In the genomic region with DNA sequence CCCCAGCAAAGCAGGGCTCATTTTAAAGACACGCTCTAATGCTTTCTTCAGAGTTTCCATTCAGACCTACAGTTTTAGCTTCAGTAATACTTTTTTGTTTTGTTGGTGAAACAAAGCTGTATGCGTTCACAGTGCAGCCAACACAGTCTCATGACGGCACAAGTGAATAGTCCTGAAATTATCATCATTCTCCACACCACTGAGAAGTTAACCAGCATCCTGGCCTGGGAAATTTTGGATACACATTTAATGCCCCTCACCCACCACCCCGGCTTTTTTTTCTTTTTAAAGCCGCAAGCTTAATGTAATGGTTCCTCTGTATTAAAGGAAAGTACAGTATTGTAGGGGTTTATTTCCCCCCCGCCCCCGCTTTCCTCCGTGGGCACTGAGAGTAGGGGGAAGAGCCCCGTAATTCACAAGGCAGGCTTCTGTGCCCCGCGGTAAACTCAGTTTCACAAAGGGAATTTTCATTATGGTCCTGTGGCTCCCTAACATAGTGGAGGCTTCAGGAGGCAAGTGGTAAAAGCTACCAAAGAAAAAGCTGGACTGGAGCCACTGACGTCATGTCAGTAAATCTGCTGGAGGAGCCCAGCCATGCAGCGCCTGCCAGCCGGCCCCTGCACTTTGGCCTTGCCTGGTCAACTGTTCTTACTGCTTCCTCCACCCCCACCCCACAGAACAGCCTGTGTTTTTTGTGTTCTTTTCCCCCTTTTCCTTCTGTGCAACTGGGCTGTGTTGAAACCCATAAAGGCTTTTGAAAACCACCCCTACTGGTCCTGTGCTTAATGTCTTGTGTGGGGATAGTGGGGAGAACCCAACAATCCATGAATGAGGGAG, we compare ENCODE assay signal across 8 cellular contexts. TPM values are rescaled to one million over a fixed set of nuclear protein-coding genes. Genes with fewer than 3 reads are reported as not detected.
DNase-seq lines count a peak whose midpoint lies in the region; ATAC-seq and TF ChIP-seq lines count a peak whose summit lies in the region.

No MANE protein-coding gene starts in this region.

- H3K9me3 Mint-ChIP-seq in immature natural killer cell: peaks cover 0 to 8% (median 0%) of the 10 kb centered on the region in 6 donors
- H3K9me3 Mint-ChIP-seq in activated CD8-positive, alpha-beta memory T cell treated with anti-CD3 and anti-CD28 coated beads, Interleukin-2, amount 10 ng/mL, durations not matched to agents 7 days and 5 days (ENCODE audit: low read depth): no peaks in the 10 kb centered on the region

- H3K4me3 ChIP-seq in right atrium auricular region: peak overlapping the region in 1 of 2 donors; percentile 27

- H3K27ac ChIP-seq in right atrium auricular region: peak overlapping the region; percentile 91 to 95

- no peak overlapping the region for H3K27ac Mint-ChIP-seq in immature natural killer cell
- no peak overlapping the region for H3K27ac Mint-ChIP-seq in activated CD8-positive, alpha-beta memory T cell treated with anti-CD3 and anti-CD28 coated beads, Interleukin-2, amount 10 ng/mL, durations not matched to agents 7 days and 5 days

- peaks cover 0 to 92% of the 10 kb centered on the region in 2 donors for H3K4me1 ChIP-seq in right atrium auricular region

- ATAC-seq in activated CD8-positive, alpha-beta memory T cell treated with anti-CD3 and anti-CD28 coated beads, Interleukin-2, amount 10 ng/mL, durations not matched to agents 7 days and 5 days: no peak

- TF ChIP-seq POLR2A in erythroblast (IDR thresholded peaks at IDR 0.05; ENCODE audit: low read length): no peak

- H3K36me3 ChIP-seq in right atrium auricular region: no peaks in the 10 kb centered on the region

- H3K4me3 Mint-ChIP-seq in immature natural killer cell: no peak overlapping the region
- no peak overlapping the region for H3K4me3 Mint-ChIP-seq in activated CD8-positive, alpha-beta memory T cell treated with anti-CD3 and anti-CD28 coated beads, Interleukin-2, amount 10 ng/mL, durations not matched to agents 7 days and 5 days

- H3K9me3 ChIP-seq in right atrium auricular region: no peaks in the 10 kb centered on the region

- DNase-seq in LHCN-M2 (ENCODE audit: low read depth) (peak; percentile 93), amygdala (lab: John Stamatoyannopoulos, UW) (peak in 41 of 56 donors; percentile 8 to 85 (median 52)), right atrium auricular region (ENCODE audit: low spot score) (peak; percentile 93), renal cortical epithelial cell (ENCODE audit: low read depth) (peak; percentile 95), NAMALWA (ENCODE audit: low spot score) (no peak), immature natural killer cell (no peak), erythroblast (lab: John Stamatoyannopoulos, UW) (no peak)
- no peak for DNase-seq in activated CD8-positive, alpha-beta memory T cell treated with anti-CD3 and anti-CD28 coated beads, Interleukin-2, amount 10 ng/mL, durations not matched to agents 7 days and 5 days

- H3K4me1 Mint-ChIP-seq in immature natural killer cell: no peaks in the 10 kb centered on the region
- peaks cover 8% of the 10 kb centered on the region for H3K4me1 Mint-ChIP-seq in activated CD8-positive, alpha-beta memory T cell treated with anti-CD3 and anti-CD28 coated beads, Interleukin-2, amount 10 ng/mL, durations not matched to agents 7 days and 5 days

- H3K27me3 ChIP-seq in right atrium auricular region: no peaks in the 10 kb centered on the region

- CTCF ChIA-PET in activated CD8-positive, alpha-beta memory T cell treated with anti-CD3 and anti-CD28 coated beads, Interleukin-2, amount 10 ng/mL, durations not matched to agents 7 days and 5 days (lab: Charles Lee): no interaction called here

- no peaks in the 10 kb centered on the region for H3K36me3 Mint-ChIP-seq in immature natural killer cell
- no peaks in the 10 kb centered on the region for H3K36me3 Mint-ChIP-seq in activated CD8-positive, alpha-beta memory T cell treated with anti-CD3 and anti-CD28 coated beads, Interleukin-2, amount 10 ng/mL, durations not matched to agents 7 days and 5 days

- H3K27me3 Mint-ChIP-seq in immature natural killer cell (ENCODE audit: low read depth in 3 of 3): peaks cover 5 to 12% (median 10%) of the 10 kb centered on the region in 3 donors
- peaks cover 84% of the 10 kb centered on the region for H3K27me3 Mint-ChIP-seq in activated CD8-positive, alpha-beta memory T cell treated with anti-CD3 and anti-CD28 coated beads, Interleukin-2, amount 10 ng/mL, durations not matched to agents 7 days and 5 days

- no peak for TF ChIP-seq CTCF in right atrium auricular region (IDR thresholded peaks at IDR 0.05)

RNA-seq across cellular contexts. Expression of a gene that starts 18.2 kb away (rescaled TPM):
- total RNA-seq in LHCN-M2 (2014; rRNA removed) (96.7 and 105 TPM in 2 replicates), right atrium auricular region (10 to 100 TPM; 73.8 to 99.8 TPM), renal cortical epithelial cell (54.4 and 170 TPM in 2 replicates)
- 43.8 TPM for polyA plus RNA-seq in LHCN-M2 (2012)
- not detected for polyA plus RNA-seq in immature natural killer cell
- total RNA-seq in activated CD8-positive, alpha-beta memory T cell treated with anti-CD3 and anti-CD28 coated beads, Interleukin-2, amount 10 ng/mL, durations not matched to agents 7 days and 5 days: under 1 TPM; 0.18 to 0.26 TPM

Comparison
In these comparisons a context has a peak if more than half of its experiments do, and no peak if none do; other contexts are left out.
1. DNase-seq: peak in LHCN-M2 (single experiment), amygdala (41 of 56), right atrium auricular region (single experiment) and renal cortical epithelial cell (single experiment); none in NAMALWA (single experiment), immature natural killer cell (0 of 3), erythroblast (0 of 2) and activated CD8-positive, alpha-beta memory T cell treated with anti-CD3 and anti-CD28 coated beads, Interleukin-2, amount 10 ng/mL, durations not matched to agents 7 days and 5 days (single experiment).
2. RNA of a gene that starts 18.2 kb away (total RNA-seq): 54.4 to 170 TPM in renal cortical epithelial cell, 96.7 to 105 TPM in LHCN-M2 and 73.8 to 99.8 TPM in right atrium auricular region; 0.18 to 0.26 TPM in activated CD8-positive, alpha-beta memory T cell treated with anti-CD3 and anti-CD28 coated beads, Interleukin-2, amount 10 ng/mL, durations not matched to agents 7 days and 5 days; every median in the first group is over 10 times any median in the second.